Comparison of ENCODE assay signal across 25 cellular contexts in genomic region chr2:108912629-108912902, GRCh38.
DNase-seq lines count a peak whose midpoint lies in the region; ATAC-seq and TF ChIP-seq lines count a peak whose summit lies in the region.
"Had no signal": no experiment of that assay in that cellular context is flagged by ENCODE, and none has a peak within 500 bp of the region (broad histone marks: within the 10 kb centered on the region; RNA-seq: fewer than 3 reads in every experiment).

No MANE protein-coding gene starts in this region.

- no peak for TF ChIP-seq EP300 in sigmoid colon (IDR thresholded peaks at IDR 0.05)

- intact Hi-C loops in activated CD8-positive, alpha-beta T cell treated with anti-CD3 and anti-CD28 coated beads for 36 hours (cut with micrococcal nuclease): no loop called here
- intact Hi-C loops in sigmoid colon (cut with DNase I): no loop called here
- intact Hi-C loops in ascending aorta (cut with DNase I): no loop called here

- peaks cover 5% of the 10 kb centered on the region for H3K4me1 Mint-ChIP-seq in activated CD8-positive, alpha-beta T cell treated with anti-CD3 and anti-CD28 coated beads, Interleukin-2, amount 10 ng/mL, durations not matched to agents 7 days and 5 days (ENCODE audit: low read depth)
- H3K4me1 Mint-ChIP-seq in activated CD8-positive, alpha-beta T cell treated with anti-CD3 and anti-CD28 coated beads for 36 hours (ENCODE audit: low read depth): no peaks in the 10 kb centered on the region
- peaks cover 12% of the 10 kb centered on the region for H3K4me1 Mint-ChIP-seq in endodermal cell
- H3K4me1 Mint-ChIP-seq: CD8-positive, alpha-beta memory T cell had no signal

- H3K4me3 ChIP-seq in endodermal cell (ENCODE audit: low read length): no peak overlapping the region
- no peak overlapping the region for H3K4me3 ChIP-seq in lung
- H3K4me3 ChIP-seq in sigmoid colon: no peak overlapping the region
- H3K4me3 ChIP-seq in ascending aorta: no peak overlapping the region
- H3K4me3 ChIP-seq: BLaER1, GM12878 had no signal

- no peaks in the 10 kb centered on the region for H3K9me3 ChIP-seq in endodermal cell (ENCODE audit: control insufficient read depth, low read length)
- no peaks in the 10 kb centered on the region for H3K9me3 ChIP-seq in lung (ENCODE audit: control insufficient read depth in 2 of 2, insufficient read depth in 1 of 2, low read length in 1 of 2)
- no peaks in the 10 kb centered on the region for H3K9me3 ChIP-seq in sigmoid colon
- no peaks in the 10 kb centered on the region for H3K9me3 ChIP-seq in ascending aorta
- H3K9me3 ChIP-seq: BE2C, BLaER1 had no signal

- no peaks in the 10 kb centered on the region for H3K36me3 Mint-ChIP-seq in activated CD8-positive, alpha-beta T cell treated with anti-CD3 and anti-CD28 coated beads, Interleukin-2, amount 10 ng/mL, durations not matched to agents 7 days and 5 days (ENCODE audit: low read depth)
- H3K36me3 Mint-ChIP-seq in activated CD8-positive, alpha-beta T cell treated with anti-CD3 and anti-CD28 coated beads for 36 hours (ENCODE audit: low read depth): no peaks in the 10 kb centered on the region
- H3K36me3 Mint-ChIP-seq in endodermal cell (ENCODE audit: low read depth): no peaks in the 10 kb centered on the region
- H3K36me3 Mint-ChIP-seq: CD14-positive monocyte; CD8-positive, alpha-beta memory T cell had no signal

- WGBS in endodermal cell (ENCODE audit: insufficient coverage in 1 of 2, insufficient read length in 1 of 2), 2 experiments: 91 to 100% methylated on average over 2 to 5 of the region's 5 CpGs
- WGBS in lung, 2 donors: 91% methylated on average over 5 of the region's 5 CpGs
- 88 to 90% methylated on average over 5 of the region's 5 CpGs for WGBS in sigmoid colon, 2 donors

- CTCF ChIA-PET in activated CD8-positive, alpha-beta T cell treated with anti-CD3 and anti-CD28 coated beads, Interleukin-2, amount 10 ng/mL, durations not matched to agents 7 days and 5 days (lab: Charles Lee): interaction anchor here (1.0 to 1.5 kb wide), 2 partner anchors 16 to 20 kb away, joined by 3 read pairs; no protein-coding TSS in a partner anchor
- CTCF ChIA-PET in activated CD8-positive, alpha-beta T cell treated with anti-CD3 and anti-CD28 coated beads for 36 hours (lab: Charles Lee): interaction anchor here (1.3 kb wide), 1 partner anchor 16 kb away, joined by 3 read pairs; no protein-coding TSS in a partner anchor

- TF ChIP-seq CTCF in activated CD8-positive, alpha-beta T cell treated with anti-CD3 and anti-CD28 coated beads for 36 hours (IDR thresholded peaks at IDR 0.05): no peak
- TF ChIP-seq CTCF in endodermal cell (conservative IDR thresholded peaks at IDR 0.05): no peak
- TF ChIP-seq CTCF in lung (IDR thresholded peaks at IDR 0.05; ENCODE audit: control extremely low read depth, extremely low read depth): no peak
- no peak for TF ChIP-seq CTCF in sigmoid colon (IDR thresholded peaks at IDR 0.05)
- TF ChIP-seq CTCF in ascending aorta (IDR thresholded peaks at IDR 0.05): no peak

- no peaks in the 10 kb centered on the region for H3K4me1 ChIP-seq in endodermal cell (ENCODE audit: control insufficient read depth, insufficient read depth, low read length)
- H3K4me1 ChIP-seq in lung (ENCODE audit: control insufficient read depth in 2 of 2, insufficient read depth in 2 of 2, low read length in 2 of 2): no peaks in the 10 kb centered on the region
- peaks cover 0 to 9% (median 9%) of the 10 kb centered on the region in 4 donors for H3K4me1 ChIP-seq in sigmoid colon
- no peaks in the 10 kb centered on the region for H3K4me1 ChIP-seq in ascending aorta
- H3K4me1 ChIP-seq: BE2C had no signal

- no peaks in the 10 kb centered on the region for H3K27me3 Mint-ChIP-seq in activated CD8-positive, alpha-beta T cell treated with anti-CD3 and anti-CD28 coated beads, Interleukin-2, amount 10 ng/mL, durations not matched to agents 7 days and 5 days (ENCODE audit: low read depth)
- H3K27me3 Mint-ChIP-seq in activated CD8-positive, alpha-beta T cell treated with anti-CD3 and anti-CD28 coated beads for 36 hours: no peaks in the 10 kb centered on the region
- H3K27me3 Mint-ChIP-seq in endodermal cell (ENCODE audit: insufficient read depth): no peaks in the 10 kb centered on the region
- H3K27me3 Mint-ChIP-seq: CD4-positive, alpha-beta memory T cell; CD4-positive, CD25-positive, alpha-beta regulatory T cell had no signal

- no peaks in the 10 kb centered on the region for H3K9me3 Mint-ChIP-seq in activated CD8-positive, alpha-beta T cell treated with anti-CD3 and anti-CD28 coated beads, Interleukin-2, amount 10 ng/mL, durations not matched to agents 7 days and 5 days (ENCODE audit: insufficient read depth)
- H3K9me3 Mint-ChIP-seq in activated CD8-positive, alpha-beta T cell treated with anti-CD3 and anti-CD28 coated beads for 36 hours: no peaks in the 10 kb centered on the region
- H3K9me3 Mint-ChIP-seq in endodermal cell: no peaks in the 10 kb centered on the region
- H3K9me3 Mint-ChIP-seq: CD4-positive, alpha-beta memory T cell; CD4-positive, CD25-positive, alpha-beta regulatory T cell; CD8-positive, alpha-beta memory T cell had no signal

- H3K27ac ChIP-seq in endodermal cell (ENCODE audit: low read depth, low read length) (no peak overlapping the region), lung (ENCODE audit: low read depth in 1 of 2, low read length in 1 of 2) (no peak overlapping the region), sigmoid colon (no peak overlapping the region), ascending aorta (no peak overlapping the region)
- H3K27ac ChIP-seq: BLaER1 had no signal

- no peak for TF ChIP-seq POLR2A in sigmoid colon (IDR thresholded peaks at IDR 0.05)

- peak; percentile 6 for DNase-seq in activated CD8-positive, alpha-beta T cell treated with anti-CD3 and anti-CD28 coated beads, Interleukin-2, amount 10 ng/mL, durations not matched to agents 7 days and 5 days
- no peak for DNase-seq in activated CD8-positive, alpha-beta T cell treated with anti-CD3 and anti-CD28 coated beads for 36 hours
- DNase-seq in endodermal cell (peak; percentile 10), lung (ENCODE audit: low spot score) (peak; percentile 22), sigmoid colon (peak; percentile 32), iPS-NIHi7 (ENCODE audit: extremely low spot score) (no peak), ascending aorta (ENCODE audit: low spot score in 2 of 2) (no peak)
- DNase-seq: 8988T; ACHN; BE2C; C1 segment of cervical spinal cord; CD4-positive, alpha-beta memory T cell; CD4-positive, CD25-positive, alpha-beta regulatory T cell; CD8-positive, alpha-beta memory T cell; DMS 273 treated with DMSO at 0.1 percent for 48 hours; DMS153; DMS53; DMS79; DND-41; EL; GDM1 had no signal

- no peak overlapping the region for H3K4me3 Mint-ChIP-seq in activated CD8-positive, alpha-beta T cell treated with anti-CD3 and anti-CD28 coated beads, Interleukin-2, amount 10 ng/mL, durations not matched to agents 7 days and 5 days
- no peak overlapping the region for H3K4me3 Mint-ChIP-seq in activated CD8-positive, alpha-beta T cell treated with anti-CD3 and anti-CD28 coated beads for 36 hours
- no peak overlapping the region for H3K4me3 Mint-ChIP-seq in endodermal cell
- H3K4me3 Mint-ChIP-seq: CD14-positive monocyte; CD4-positive, alpha-beta memory T cell; CD8-positive, alpha-beta memory T cell had no signal

- H3K9ac ChIP-seq in endodermal cell (ENCODE audit: extremely low read depth, low read length, poor library complexity, severe bottlenecking): no peak overlapping the region
- H3K9ac ChIP-seq: BLaER1 had no signal

- H3K36me3 ChIP-seq in endodermal cell (ENCODE audit: control insufficient read depth, insufficient read depth, low read length): no peaks in the 10 kb centered on the region
- H3K36me3 ChIP-seq in lung (ENCODE audit: control insufficient read depth in 2 of 2, insufficient read depth in 2 of 2, low read length in 2 of 2): no peaks in the 10 kb centered on the region
- no peaks in the 10 kb centered on the region for H3K36me3 ChIP-seq in sigmoid colon
- no peaks in the 10 kb centered on the region for H3K36me3 ChIP-seq in ascending aorta
- H3K36me3 ChIP-seq: BE2C, BLaER1 had no signal

- POLR2A ChIA-PET in activated CD8-positive, alpha-beta T cell treated with anti-CD3 and anti-CD28 coated beads, Interleukin-2, amount 10 ng/mL, durations not matched to agents 7 days and 5 days (lab: Charles Lee): no interaction called here
- POLR2A ChIA-PET in activated CD8-positive, alpha-beta T cell treated with anti-CD3 and anti-CD28 coated beads for 36 hours (lab: Charles Lee): no interaction called here

- H3K27ac Mint-ChIP-seq in activated CD8-positive, alpha-beta T cell treated with anti-CD3 and anti-CD28 coated beads, Interleukin-2, amount 10 ng/mL, durations not matched to agents 7 days and 5 days: no peak overlapping the region
- H3K27ac Mint-ChIP-seq in activated CD8-positive, alpha-beta T cell treated with anti-CD3 and anti-CD28 coated beads for 36 hours: no peak overlapping the region
- no peak overlapping the region for H3K27ac Mint-ChIP-seq in endodermal cell
- H3K27ac Mint-ChIP-seq: CD14-positive monocyte; CD4-positive, alpha-beta memory T cell; CD4-positive, CD25-positive, alpha-beta regulatory T cell; CD8-positive, alpha-beta memory T cell had no signal

- ATAC-seq in activated CD8-positive, alpha-beta T cell treated with anti-CD3 and anti-CD28 coated beads, Interleukin-2, amount 10 ng/mL, durations not matched to agents 7 days and 5 days: no peak
- no peak for ATAC-seq in activated CD8-positive, alpha-beta T cell treated with anti-CD3 and anti-CD28 coated beads for 36 hours
- ATAC-seq in lung (ENCODE audit: insufficient read depth, low FRiP score) (no peak), HG02852 (IDR thresholded peaks at IDR 0.05; ENCODE audit: unreplicated experiment) (no peak)
- ATAC-seq: GM12878 had no signal

- H3K27me3 ChIP-seq in endodermal cell (ENCODE audit: control insufficient read depth, insufficient read depth, low read length, poor library complexity, severe bottlenecking) (no peaks in the 10 kb centered on the region), lung (ENCODE audit: control insufficient read depth, insufficient read depth) (no peaks in the 10 kb centered on the region), sigmoid colon (no peaks in the 10 kb centered on the region), ascending aorta (no peaks in the 10 kb centered on the region)
- H3K27me3 ChIP-seq: BE2C, BLaER1 had no signal

Comparison
In these comparisons a context has a peak if more than half of its experiments do, and no peak if none do; other contexts are left out.
1. DNase-seq: peak in activated CD8-positive, alpha-beta T cell treated with anti-CD3 and anti-CD28 coated beads, Interleukin-2, amount 10 ng/mL, durations not matched to agents 7 days and 5 days (single experiment), endodermal cell (single experiment), lung (single experiment) and sigmoid colon (single experiment); none in activated CD8-positive, alpha-beta T cell treated with anti-CD3 and anti-CD28 coated beads for 36 hours (single experiment), iPS-NIHi7 (single experiment) and ascending aorta (0 of 2).